ENCODE assay signal across 1 cellular context in genomic region chr1:29297476-29297875, GRCh38.
TF ChIP-seq lines count a peak whose summit lies in the region.

No MANE protein-coding gene starts in this region.

TF ChIP-seq in IMR-90, 13 proteins besides CTCF, POLR2A, EP300 and RAD21 (continued from another document):
- TF ChIP-seq, protein P1, sequence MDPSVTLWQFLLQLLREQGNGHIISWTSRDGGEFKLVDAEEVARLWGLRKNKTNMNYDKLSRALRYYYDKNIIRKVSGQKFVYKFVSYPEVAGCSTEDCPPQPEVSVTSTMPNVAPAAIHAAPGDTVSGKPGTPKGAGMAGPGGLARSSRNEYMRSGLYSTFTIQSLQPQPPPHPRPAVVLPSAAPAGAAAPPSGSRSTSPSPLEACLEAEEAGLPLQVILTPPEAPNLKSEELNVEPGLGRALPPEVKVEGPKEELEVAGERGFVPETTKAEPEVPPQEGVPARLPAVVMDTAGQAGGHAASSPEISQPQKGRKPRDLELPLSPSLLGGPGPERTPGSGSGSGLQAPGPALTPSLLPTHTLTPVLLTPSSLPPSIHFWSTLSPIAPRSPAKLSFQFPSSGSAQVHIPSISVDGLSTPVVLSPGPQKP (IDR thresholded peaks at IDR 0.05; ENCODE audit: borderline replicate concordance, low read depth, low read length): no peak
- TF ChIP-seq FOS (IDR thresholded peaks at IDR 0.05; ENCODE audit: low read depth, low read length) (no peak), MAZ (IDR thresholded peaks at IDR 0.05; ENCODE audit: borderline replicate concordance, low read depth, low read length) (no peak), NFE2L2 (IDR thresholded peaks at IDR 0.05; ENCODE audit: low read depth, low read length) (no peak)
